Comparison of ENCODE assay signal across 8 cellular contexts in genomic region chr12:65277994-65278575, GRCh38. TPM values are rescaled to one million over a fixed set of nuclear protein-coding genes. Genes with fewer than 3 reads are reported as not detected.
DNase-seq lines count a peak whose midpoint lies in the region; ATAC-seq and TF ChIP-seq lines count a peak whose summit lies in the region.

No MANE protein-coding gene starts in this region.

- no peak for TF ChIP-seq POLR2A in sigmoid colon (IDR thresholded peaks at IDR 0.05)

- peaks cover 20% of the 10 kb centered on the region for H3K4me1 Mint-ChIP-seq in WTC11

- H3K27me3 ChIP-seq in heart right ventricle: no peaks in the 10 kb centered on the region
- no peaks in the 10 kb centered on the region for H3K27me3 ChIP-seq in sigmoid colon

- H3K9me3 Mint-ChIP-seq in WTC11: no peaks in the 10 kb centered on the region

- H3K27ac ChIP-seq in heart right ventricle (peak overlapping the region; percentile 87 to 99 (median 92)), sigmoid colon (peak overlapping the region; percentile 96 to 98 (median 98))

- WGBS in heart right ventricle, 2 donors: 12 to 17% methylated on average over 22 to 23 of the region's 23 CpGs
- 27 to 48% methylated on average over 23 of the region's 23 CpGs for WGBS in sigmoid colon, 2 donors

- H3K36me3 ChIP-seq in heart right ventricle: no peaks in the 10 kb centered on the region
- no peaks in the 10 kb centered on the region for H3K36me3 ChIP-seq in sigmoid colon

- H3K4me3 ChIP-seq in heart right ventricle: peak overlapping the region; percentile 73 to 96 (median 88)
- H3K4me3 ChIP-seq in sigmoid colon: peak overlapping the region; percentile 82 to 97 (median 93)

- intact Hi-C loops in heart right ventricle (cut with DNase I): no loop called here
- intact Hi-C loops in sigmoid colon (cut with DNase I): loop anchor here (2.0 to 5.0 kb wide), 2 partner anchors 23 to 111 kb away; partner anchors contain the start of gene LEMD3

- DNase-seq in WTC11 (ENCODE audit: low spot score) (no peak), heart right ventricle (no peak), sigmoid colon (peak; percentile 63), amniotic stem cell (lab: John Stamatoyannopoulos, UW) (no peak), NCI-H146 treated with DMSO at 0.1 percent for 48 hours (lab: John Stamatoyannopoulos, UW; ENCODE audit: unreplicated experiment) (no peak)

- POLR2A ChIA-PET in WTC11 (lab: Charles Lee): no interaction called here

- H3K4me1 ChIP-seq in heart right ventricle: peaks cover 0 to 44% (median 38%) of the 10 kb centered on the region in 9 donors
- peaks cover 0 to 44% (median 36%) of the 10 kb centered on the region in 4 donors for H3K4me1 ChIP-seq in sigmoid colon

- TF ChIP-seq CTCF in WTC11 (IDR thresholded peaks at IDR 0.05) (no peak), heart right ventricle (IDR thresholded peaks at IDR 0.05) (no peak), sigmoid colon (IDR thresholded peaks at IDR 0.05) (no peak)

- H3K9me3 ChIP-seq in heart right ventricle (no peaks in the 10 kb centered on the region), sigmoid colon (no peaks in the 10 kb centered on the region)

- no peak for TF ChIP-seq EP300 in sigmoid colon (IDR thresholded peaks at IDR 0.05)

- CTCF ChIA-PET in WTC11 (lab: Charles Lee): no interaction called here

- peak; percentile 3 for ATAC-seq in GM18498 (IDR thresholded peaks at IDR 0.05; ENCODE audit: unreplicated experiment)
- ATAC-seq in WTC11: peak; percentile 17
- peak in 4 of 8 donors; percentile 1 to 11 (median 6) for ATAC-seq in heart right ventricle
- no peak for ATAC-seq in GM18873 (IDR thresholded peaks at IDR 0.05; ENCODE audit: low FRiP score, unreplicated experiment)
- ATAC-seq in HG02759 (IDR thresholded peaks at IDR 0.05; ENCODE audit: unreplicated experiment): no peak

- H3K4me3 Mint-ChIP-seq in WTC11: peak overlapping the region; percentile 80

- H3K27ac Mint-ChIP-seq in WTC11: no peak overlapping the region

- no peaks in the 10 kb centered on the region for H3K36me3 Mint-ChIP-seq in WTC11

- H3K27me3 Mint-ChIP-seq in WTC11 (ENCODE audit: low read depth): peaks cover 47% of the 10 kb centered on the region

TF ChIP-seq in WTC11, 78 proteins besides CTCF, POLR2A, EP300 and RAD21:
- no peak for TF ChIP-seq SOX15 (CRISPR knock-in tag; IDR thresholded peaks at IDR 0.05)
- TF ChIP-seq, protein P1, sequence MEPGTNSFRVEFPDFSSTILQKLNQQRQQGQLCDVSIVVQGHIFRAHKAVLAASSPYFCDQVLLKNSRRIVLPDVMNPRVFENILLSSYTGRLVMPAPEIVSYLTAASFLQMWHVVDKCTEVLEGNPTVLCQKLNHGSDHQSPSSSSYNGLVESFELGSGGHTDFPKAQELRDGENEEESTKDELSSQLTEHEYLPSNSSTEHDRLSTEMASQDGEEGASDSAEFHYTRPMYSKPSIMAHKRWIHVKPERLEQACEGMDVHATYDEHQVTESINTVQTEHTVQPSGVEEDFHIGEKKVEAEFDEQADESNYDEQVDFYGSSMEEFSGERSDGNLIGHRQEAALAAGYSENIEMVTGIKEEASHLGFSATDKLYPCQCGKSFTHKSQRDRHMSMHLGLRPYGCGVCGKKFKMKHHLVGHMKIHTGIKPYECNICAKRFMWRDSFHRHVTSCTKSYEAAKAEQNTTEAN (CRISPR knock-in tag; IDR thresholded peaks at IDR 0.05): no peak
- TF ChIP-seq ZNF263 (CRISPR knock-in tag; IDR thresholded peaks at IDR 0.05; ENCODE audit: low read depth): peak; percentile 100
- no peak for TF ChIP-seq ESRRA (CRISPR knock-in tag; IDR thresholded peaks at IDR 0.05; ENCODE audit: borderline replicate concordance)

RNA-seq across cellular contexts. Expression of gene MSRB3, which starts 0.4 kb away (rescaled TPM):
- total RNA-seq in WTC11 (2021) (0.80 to 1.8 TPM (median 0.85 TPM) in 3 replicates), heart right ventricle (100 to 1,000 TPM in 9 of 10 donors, 10 to 100 TPM in 1; 98.2 to 169 (median 121) TPM), sigmoid colon (100 to 1,000 TPM; 159 to 232 (median 223) TPM)
- polyA plus RNA-seq in heart right ventricle (10 to 100 TPM; 44.7 to 52.4 TPM), sigmoid colon (10 to 100 TPM in 2 of 3 donors, 1 to 10 TPM in 1; 6.2 to 13.4 (median 10.8) TPM)

Comparison
In these comparisons a context has a peak if more than half of its experiments do, and no peak if none do; other contexts are left out.
1. ATAC-seq: peak in GM18498 (single experiment) and WTC11 (single experiment); none in GM18873 (single experiment) and HG02759 (single experiment).
2. RNA of gene MSRB3, which starts 0.4 kb away (total RNA-seq): 159 to 232 TPM in sigmoid colon and 98.2 to 169 TPM in heart right ventricle; 0.80 to 1.8 TPM in WTC11; every median in the first group is over 10 times any median in the second.